ENCODE assay signal across 24 cellular contexts in genomic region chr3:43006825-43007224, GRCh38. TPM values are rescaled to one million over a fixed set of nuclear protein-coding genes. Genes with fewer than 3 reads are reported as not detected.
DNase-seq lines count a peak whose midpoint lies in the region; ATAC-seq and TF ChIP-seq lines count a peak whose summit lies in the region.
"Had no signal": no experiment of that assay in that cellular context is flagged by ENCODE, and none has a peak within 500 bp of the region (broad histone marks: within the 10 kb centered on the region; RNA-seq: fewer than 3 reads in every experiment).

No MANE protein-coding gene starts in this region.

- H3K9me3 ChIP-seq in GM23248 (ENCODE audit: low read depth), result no peaks in the 10 kb centered on the region
- no peaks in the 10 kb centered on the region for H3K9me3 ChIP-seq in endodermal cell (ENCODE audit: control insufficient read depth, low read length)
- H3K9me3 ChIP-seq: BE2C had no signal

- ATAC-seq in GM23338, result peak; percentile 60
- peak; percentile 53 for ATAC-seq in WTC11
- no peak for ATAC-seq in GM21528 (IDR thresholded peaks at IDR 0.05; ENCODE audit: low FRiP score, unreplicated experiment)
- no peak for ATAC-seq in HG02938 (IDR thresholded peaks at IDR 0.05; ENCODE audit: unreplicated experiment)
- ATAC-seq in GM18870 (IDR thresholded peaks at IDR 0.05; ENCODE audit: unreplicated experiment), result no peak

- H3K36me3 ChIP-seq in GM23248 (ENCODE audit: low read depth) (no peaks in the 10 kb centered on the region), GM23338 (ENCODE audit: insufficient read depth) (no peaks in the 10 kb centered on the region), endodermal cell (ENCODE audit: control insufficient read depth, insufficient read depth, low read length) (no peaks in the 10 kb centered on the region)
- H3K36me3 ChIP-seq: BE2C, BLaER1 had no signal

- H3K4me3 ChIP-seq in GM23248, result no peak overlapping the region
- H3K4me3 ChIP-seq in GM23338, result no peak overlapping the region
- no peak overlapping the region for H3K4me3 ChIP-seq in endodermal cell (ENCODE audit: low read length)
- H3K4me3 ChIP-seq: BLaER1 had no signal

- H3K27ac ChIP-seq in GM23248 (no peak overlapping the region), GM23338 (ENCODE audit: low read depth) (no peak overlapping the region), endodermal cell (ENCODE audit: low read depth, low read length) (no peak overlapping the region)
- H3K27ac ChIP-seq: BLaER1 had no signal

- H3K9ac ChIP-seq in GM23248, result no peak overlapping the region
- H3K9ac ChIP-seq in endodermal cell (ENCODE audit: extremely low read depth, low read length, poor library complexity, severe bottlenecking), result no peak overlapping the region
- H3K9ac ChIP-seq: BLaER1 had no signal

- H2AFZ ChIP-seq in GM23248, result no peak overlapping the region
- no peak overlapping the region for H2AFZ ChIP-seq in GM23338

- H3K4me1 Mint-ChIP-seq in GM23338, result peaks cover 10% of the 10 kb centered on the region
- 0 out of 2 replicates have a peak, but pooled peaks cover 2% of the 10 kb centered on the region for H3K4me1 Mint-ChIP-seq in WTC11
- H3K4me1 Mint-ChIP-seq in endodermal cell, result peaks cover 4% of the 10 kb centered on the region

- in situ Hi-C loops in GM23248 (cut with MboI), result no loop called here

- H3K27ac Mint-ChIP-seq in GM23338 (no peak overlapping the region), WTC11 (no peak overlapping the region), endodermal cell (no peak overlapping the region)
- H3K27ac Mint-ChIP-seq: CD14-positive monocyte; CD4-positive, alpha-beta memory T cell; CD4-positive, CD25-positive, alpha-beta regulatory T cell; CD8-positive, alpha-beta memory T cell had no signal

- WGBS in GM23248 (ENCODE audit: low coverage in 1 of 2, low lambda C conversion rate in 2 of 2, missing lambda C conversion rate in 2 of 2), 2 experiments, result 82 to 90% methylated on average over 2 of the region's 2 CpGs
- WGBS in endodermal cell (ENCODE audit: insufficient coverage in 1 of 2, insufficient read length in 1 of 2), 2 experiments, result 94 to 100% methylated on average over 2 of the region's 2 CpGs

- H4K20me1 ChIP-seq in GM23248 (ENCODE audit: insufficient read depth) (no peaks in the 10 kb centered on the region), GM23338 (replicated peaks; ENCODE audit: insufficient read depth) (no peaks in the 10 kb centered on the region; the same call in 1 of the 2 replicates)
- H4K20me1 ChIP-seq: BLaER1 had no signal

- CTCF ChIA-PET in WTC11 (lab: Charles Lee), result interaction anchor here (0.7 to 4.3 kb wide), 7 partner anchors 9 to 257 kb away, joined by 3 to 27 read pairs (median 4); no protein-coding TSS in a partner anchor

- peak in 1 of 2 experiments; percentile 16; a peak in 1 of 4 replicates for TF ChIP-seq CTCF in GM23338 (conservative IDR thresholded peaks at IDR 0.05; ENCODE audit: low read depth in 2 of 2)
- TF ChIP-seq CTCF in WTC11 (IDR thresholded peaks at IDR 0.05), result no peak
- peak; percentile 44 for TF ChIP-seq CTCF in endodermal cell (conservative IDR thresholded peaks at IDR 0.05)

- no peaks in the 10 kb centered on the region for H3K9me3 Mint-ChIP-seq in GM23338
- 0 out of 2 replicates have a peak, but pooled peaks cover 3% of the 10 kb centered on the region for H3K9me3 Mint-ChIP-seq in WTC11
- no peaks in the 10 kb centered on the region for H3K9me3 Mint-ChIP-seq in endodermal cell

- H3K27me3 Mint-ChIP-seq in GM23338 (ENCODE audit: insufficient read depth, low read depth, poor library complexity), result no peaks in the 10 kb centered on the region
- H3K27me3 Mint-ChIP-seq in WTC11 (ENCODE audit: low read depth), result no peaks in the 10 kb centered on the region
- peaks cover 2% of the 10 kb centered on the region for H3K27me3 Mint-ChIP-seq in endodermal cell (ENCODE audit: insufficient read depth)
- H3K27me3 Mint-ChIP-seq: CD4-positive, alpha-beta memory T cell had no signal

- H3K4me3 Mint-ChIP-seq in GM23338, result no peak overlapping the region
- H3K4me3 Mint-ChIP-seq in WTC11, result no peak overlapping the region
- no peak overlapping the region for H3K4me3 Mint-ChIP-seq in endodermal cell
- H3K4me3 Mint-ChIP-seq: CD14-positive monocyte; CD4-positive, alpha-beta memory T cell; CD4-positive, CD25-positive, alpha-beta regulatory T cell; CD8-positive, alpha-beta memory T cell had no signal

- H3K4me2 ChIP-seq in GM23248 (ENCODE audit: unreplicated experiment), result no peak overlapping the region
- H3K4me2 ChIP-seq in GM23338, result no peak overlapping the region
- H3K4me2 ChIP-seq: BLaER1 had no signal

- POLR2A ChIA-PET in WTC11 (lab: Charles Lee), result no interaction called here

- H3K4me1 ChIP-seq in GM23248 (ENCODE audit: insufficient read depth) (peaks cover 20% of the 10 kb centered on the region), GM23338 (ENCODE audit: insufficient read depth) (0 out of 2 replicates have a peak, but pooled peaks cover 3% of the 10 kb centered on the region), endodermal cell (ENCODE audit: control insufficient read depth, insufficient read depth, low read length) (no peaks in the 10 kb centered on the region)
- H3K4me1 ChIP-seq: BE2C, BLaER1 had no signal

- peak; percentile 8 for DNase-seq in GM23248
- DNase-seq in GM23338 (ENCODE audit: low spot score), result peak; percentile 15
- DNase-seq in WTC11 (ENCODE audit: low spot score), result no peak
- no peak for DNase-seq in endodermal cell
- DNase-seq: 8988T; ACHN; BE2C; C1 segment of cervical spinal cord; CD4-positive, alpha-beta memory T cell; CD4-positive, CD25-positive, alpha-beta regulatory T cell; CD8-positive, alpha-beta memory T cell; COR-L47; DMS 273 treated with DMSO at 0.1 percent for 48 hours; DMS153; DMS53; DMS79; DND-41; EL; GF-D8 had no signal

- H3K9me2 ChIP-seq in GM23248 (ENCODE audit: insufficient read depth) (no peaks in the 10 kb centered on the region), GM23338 (ENCODE audit: insufficient read depth) (peaks cover 7% of the 10 kb centered on the region; the same call in 1 of the 2 replicates)

- peaks cover 5% of the 10 kb centered on the region; the same call in 1 of the 2 replicates for H3F3A ChIP-seq in GM23248 (ENCODE audit: insufficient read depth)
- no peaks in the 10 kb centered on the region for H3F3A ChIP-seq in GM23338 (replicated peaks; ENCODE audit: low read depth)

- H3K79me2 ChIP-seq in GM23248 (ENCODE audit: insufficient read depth) (no peaks in the 10 kb centered on the region), GM23338 (replicated peaks; ENCODE audit: insufficient read depth) (no peaks in the 10 kb centered on the region)

- H3K36me3 Mint-ChIP-seq in GM23338 (ENCODE audit: low read depth) (no peaks in the 10 kb centered on the region; the same call in 2 of the 3 replicates), WTC11 (no peaks in the 10 kb centered on the region; the same call in none of the 2 replicates), endodermal cell (ENCODE audit: low read depth) (no peaks in the 10 kb centered on the region)
- H3K36me3 Mint-ChIP-seq: CD14-positive monocyte; CD4-positive, alpha-beta memory T cell; CD4-positive, CD25-positive, alpha-beta regulatory T cell had no signal

- no peaks in the 10 kb centered on the region for H3K27me3 ChIP-seq in GM23248 (replicated peaks; ENCODE audit: insufficient read depth)
- H3K27me3 ChIP-seq in GM23338 (ENCODE audit: insufficient read depth), result no peaks in the 10 kb centered on the region
- no peaks in the 10 kb centered on the region for H3K27me3 ChIP-seq in endodermal cell (ENCODE audit: control insufficient read depth, insufficient read depth, low read length, poor library complexity, severe bottlenecking)
- H3K27me3 ChIP-seq: BE2C, BLaER1 had no signal

TF ChIP-seq in GM23338, 12 proteins besides CTCF, POLR2A, EP300 and RAD21 (continues in another document):
- TF ChIP-seq ZNF331 (CRISPR knock-in tag; IDR thresholded peaks at IDR 0.05; ENCODE audit: low read depth) (no peak), JUNB (IDR thresholded peaks at IDR 0.05; ENCODE audit: unreplicated experiment) (no peak), POLR2AphosphoS5 (IDR thresholded peaks at IDR 0.05; ENCODE audit: low read depth) (no peak), ETS1 (IDR thresholded peaks at IDR 0.05) (no peak), CREB1 (CRISPR knock-in tag; IDR thresholded peaks at IDR 0.05; ENCODE audit: low read depth) (no peak), ZNF114 (CRISPR knock-in tag; IDR thresholded peaks at IDR 0.05) (no peak)

TF ChIP-seq in WTC11, 78 proteins besides CTCF, POLR2A, EP300 and RAD21:
- TF ChIP-seq HMGA2 (CRISPR knock-in tag; IDR thresholded peaks at IDR 0.05), result no peak
- no peak for TF ChIP-seq ATF3 (CRISPR knock-in tag; conservative IDR thresholded peaks at IDR 0.05)
- no peak for TF ChIP-seq ELF4 (CRISPR knock-in tag; IDR thresholded peaks at IDR 0.05; ENCODE audit: low read depth)
- no peak for TF ChIP-seq FOXP4 (CRISPR knock-in tag; IDR thresholded peaks at IDR 0.05)
- TF ChIP-seq TCF7 (CRISPR knock-in tag; IDR thresholded peaks at IDR 0.05; ENCODE audit: low read depth), result no peak

RNA-seq across cellular contexts. Expression of gene GASK1A, which starts 27.7 kb away (rescaled TPM):
- 0.63 and 1.8 TPM in 2 replicates for total RNA-seq in GM23248 (2014; rRNA removed; shearing (Covaris generic))
- polyA plus RNA-seq in GM23248 (2016; fragmentation: Nextera tagmentation; extraction: Ambion mirVana), result 0.08 and 0.10 TPM in 2 replicates
- total RNA-seq in GM23338 (2014; rRNA removed; shearing (Covaris generic)), result 11.1 and 16.2 TPM in 2 replicates
- 1.5 and 2.6 TPM in 2 replicates for polyA plus RNA-seq in GM23338 (2016; fragmentation: Nextera tagmentation; extraction: Ambion mirVana)
- 7.1 to 9.6 TPM (median 7.7 TPM) in 3 replicates for total RNA-seq in WTC11 (2021)
- total RNA-seq in endodermal cell, result 1 to 10 TPM; 4.0 to 5.3 TPM
- 2.7 TPM for polyA plus RNA-seq in endodermal cell (2013, experiment 1 of 2)
- polyA plus RNA-seq in endodermal cell (2013, experiment 2 of 2), result 2.0 TPM
- total RNA-seq: CD4-positive, alpha-beta memory T cell; CD4-positive, CD25-positive, alpha-beta regulatory T cell; CD8-positive, alpha-beta memory T cell had no signal
- polyA plus RNA-seq: CD14-positive monocyte; CD4-positive, alpha-beta memory T cell; CD4-positive, CD25-positive, alpha-beta regulatory T cell; CD8-positive, alpha-beta memory T cell had no signal

Comparison
In these comparisons a context has a peak if more than half of its experiments do, and no peak if none do; other contexts are left out.
1. DNase-seq: peak in GM23248 (single experiment) and GM23338 (single experiment); none in WTC11 (single experiment) and endodermal cell (single experiment).
2. ATAC-seq: peak in GM23338 (single experiment) and WTC11 (single experiment); none in GM21528 (single experiment), HG02938 (single experiment) and GM18870 (single experiment).